Comparison of ENCODE assay signal across 11 cellular contexts in genomic region chr19:11587973-11588631, GRCh38. TPM values are rescaled to one million over a fixed set of nuclear protein-coding genes. Genes with fewer than 3 reads are reported as not detected.
DNase-seq lines count a peak whose midpoint lies in the region; ATAC-seq, FAIRE-seq and TF ChIP-seq lines count a peak whose summit lies in the region.
"Had no signal": no experiment of that assay in that cellular context is flagged by ENCODE, and none has a peak within 500 bp of the region (broad histone marks: within the 10 kb centered on the region; RNA-seq: fewer than 3 reads in every experiment).

No MANE protein-coding gene starts in this region.

- no peaks in the 10 kb centered on the region for H3K9me3 Mint-ChIP-seq in CD8-positive, alpha-beta T cell
- no peaks in the 10 kb centered on the region for H3K9me3 Mint-ChIP-seq in neural crest cell

- POLR2A ChIA-PET in CD8-positive, alpha-beta T cell (lab: Charles Lee), result no interaction called here
- POLR2A ChIA-PET in GM12878 (lab: Charles Lee), result interaction anchor here (0.7 to 1.3 kb wide), 2 partner anchors 25 to 1248 kb away, joined by 7 to 11 read pairs; no protein-coding TSS in a partner anchor

- no peak overlapping the region for H3K4me3 Mint-ChIP-seq in CD8-positive, alpha-beta T cell
- no peak overlapping the region for H3K4me3 Mint-ChIP-seq in neural crest cell

- H3K36me3 Mint-ChIP-seq in CD8-positive, alpha-beta T cell, result no peaks in the 10 kb centered on the region
- no peaks in the 10 kb centered on the region for H3K36me3 Mint-ChIP-seq in neural crest cell (ENCODE audit: low read depth)

- intact Hi-C loops in CD8-positive, alpha-beta T cell (cut with DNase I, micrococcal nuclease), result loop anchor here (1.0 to 5.0 kb wide), 8 partner anchors 28 to 346 kb away; no protein-coding TSS in a partner anchor
- intact Hi-C loops in GM12878 (cut with micrococcal nuclease; ENCODE audit: unreplicated experiment), result loop anchor here (1.0 kb wide), 3 partner anchors 28 to 92 kb away; no protein-coding TSS in a partner anchor
- intact Hi-C loops in stomach (cut with DNase I; ENCODE audit: low total_unique reads), result loop anchor here (10.0 kb wide), 1 partner anchor 93 kb away; no protein-coding TSS in a partner anchor

- TF ChIP-seq EP300 in GM12878 (IDR thresholded peaks at IDR 0.05; ENCODE audit: borderline replicate concordance in 1 of 2, control insufficient read depth in 1 of 2, low read depth in 2 of 2, low read length in 2 of 2) (no peak), stomach (IDR thresholded peaks at IDR 0.05) (no peak)

- H3K4me1 ChIP-seq in CD8-positive, alpha-beta T cell (ENCODE audit: insufficient read depth, low read length), result no peaks in the 10 kb centered on the region
- H3K4me1 ChIP-seq in KMS-11 (ENCODE audit: low read depth, poor library complexity, severe bottlenecking) (no peaks in the 10 kb centered on the region), GM12878 (ENCODE audit: control insufficient read depth, insufficient read depth, low read length) (peaks cover 21% of the 10 kb centered on the region), stomach (peaks cover 0 to 9% (median 7%) of the 10 kb centered on the region in 4 donors)

- H3K27me3 ChIP-seq in CD8-positive, alpha-beta T cell (ENCODE audit: insufficient read depth, low read length), result no peaks in the 10 kb centered on the region
- H3K27me3 ChIP-seq in KMS-11 (ENCODE audit: insufficient read depth, low read depth), result no peaks in the 10 kb centered on the region
- no peaks in the 10 kb centered on the region for H3K27me3 ChIP-seq in GM12878 (replicated peaks in 1 of 2; ENCODE audit: control insufficient read depth in 2 of 2, insufficient read depth in 2 of 2, low read length in 1 of 2)
- H3K27me3 ChIP-seq in stomach, result no peaks in the 10 kb centered on the region

- TF ChIP-seq RAD21 in GM12878 (IDR thresholded peaks at IDR 0.05; ENCODE audit: insufficient read depth, low read depth, low read length), result no peak

- CTCF ChIA-PET in CD8-positive, alpha-beta T cell (lab: Charles Lee), result interaction anchor here (0.6 to 1.5 kb wide), 9 partner anchors 12 to 136 kb away, joined by 3 to 9 read pairs (median 3); partner anchors contain the start of genes CNN1, ECSIT and ELOF1
- CTCF ChIA-PET in GM12878 (lab: Yijun Ruan, JAX), result interaction anchor here (0.8 to 14.2 kb wide), 8 partner anchors 8 to 211 kb away, joined by 3 to 225 read pairs (median 4); partner anchors contain the start of genes ECSIT and ELOF1

- in situ Hi-C loops in GM12878 (cut with MboI), result loop anchor here (5.0 to 25.0 kb wide), 2 partner anchors 91 to 1574 kb away; partner anchors contain the start of genes IER2 and STX10

- no peak overlapping the region for H3K27ac ChIP-seq in CD8-positive, alpha-beta T cell (ENCODE audit: low read depth, low read length)
- no peak overlapping the region for H3K27ac ChIP-seq in KMS-11
- H3K27ac ChIP-seq in GM12878 (ENCODE audit: control insufficient read depth, insufficient read depth), result no peak overlapping the region
- H3K27ac ChIP-seq in stomach, result peak overlapping the region in 1 of 5 donors; percentile 39

- H2AFZ ChIP-seq in KMS-11 (ENCODE audit: low read depth) (peak overlapping the region; percentile 28; the same call in 1 of the 2 replicates), GM12878 (ENCODE audit: control insufficient read depth, low read depth, low read length) (peak overlapping the region; percentile 58; the same call in 1 of the 2 replicates)

- WGBS in GM12878 (ENCODE audit: insufficient coverage, insufficient replicate concordance, low lambda C conversion rate, missing lambda C conversion rate), result 56% methylated on average over 13 of the region's 13 CpGs
- 44 to 61% (median 52%) methylated on average over 12 to 13 of the region's 13 CpGs for WGBS in stomach, 5 donors

- H3K4me3 ChIP-seq in CD8-positive, alpha-beta T cell (ENCODE audit: low read depth, low read length), result no peak overlapping the region
- H3K4me3 ChIP-seq in KMS-11 (IDR thresholded peaks at IDR 0.05; ENCODE audit: insufficient read depth, low read depth, low read length), result no peak overlapping the region
- H3K4me3 ChIP-seq in GM12878, result no peak overlapping the region
- H3K4me3 ChIP-seq in stomach, result no peak overlapping the region

- RAD21 ChIA-PET in GM12878 (lab: Charles Lee; ENCODE audit: unreplicated experiment), result interaction anchor here (0.9 to 11.4 kb wide), 6 partner anchors 20 to 207 kb away, joined by 3 to 172 read pairs (median 6); partner anchors contain the start of genes ECSIT and ELOF1

- peaks cover 2% of the 10 kb centered on the region for H3K4me1 Mint-ChIP-seq in CD8-positive, alpha-beta T cell (ENCODE audit: low read depth)
- H3K4me1 Mint-ChIP-seq in neural crest cell, result no peaks in the 10 kb centered on the region

- TF ChIP-seq POLR2A in GM12878 (IDR thresholded peaks at IDR 0.05; ENCODE audit: low read depth, low read length) (no peak), stomach (IDR thresholded peaks at IDR 0.05) (no peak)

- no peaks in the 10 kb centered on the region for H3K27me3 Mint-ChIP-seq in CD8-positive, alpha-beta T cell (ENCODE audit: low read depth)
- H3K27me3 Mint-ChIP-seq in neural crest cell (ENCODE audit: low read depth), result no peaks in the 10 kb centered on the region

- no peak for FAIRE-seq in GM12878 (lab: Jason Lieb, UNC)

- H3K27ac Mint-ChIP-seq in CD8-positive, alpha-beta T cell, result no peak overlapping the region
- no peak overlapping the region for H3K27ac Mint-ChIP-seq in neural crest cell (ENCODE audit: unreplicated experiment)

- ATAC-seq in CD8-positive, alpha-beta T cell, result no peak
- no peak for ATAC-seq in GM12878

- BruUV-seq in GM12878 (replicated peaks; lab: Mats Ljungman, UMichigan), result no TSS peak

- H4K20me1 ChIP-seq in KMS-11 (ENCODE audit: insufficient read depth) (no peaks in the 10 kb centered on the region), GM12878 (ENCODE audit: control insufficient read depth, insufficient read depth) (no peaks in the 10 kb centered on the region)

- TF ChIP-seq CTCF in CD8-positive, alpha-beta T cell (IDR thresholded peaks at IDR 0.05), result peak; percentile 26
- peak; percentile 22; the same call in 1 of the 2 replicates for TF ChIP-seq CTCF in KMS-11 (conservative IDR thresholded peaks at IDR 0.05; ENCODE audit: low read depth, low read length)
- no peak for TF ChIP-seq CTCF in GM12878 (IDR thresholded peaks at IDR 0.05 in 2 of 3, conservative IDR thresholded peaks at IDR 0.05 in 1 of 3; ENCODE audit: control insufficient read depth in 2 of 3, extremely low read depth in 1 of 3, insufficient read depth in 1 of 3, low read depth in 3 of 3, low read length in 3 of 3)
- peak; percentile 7 for TF ChIP-seq CTCF in neural crest cell (conservative IDR thresholded peaks at IDR 0.05)
- TF ChIP-seq CTCF in stomach (IDR thresholded peaks at IDR 0.05), result no peak

- no peaks in the 10 kb centered on the region for H3K36me3 ChIP-seq in CD8-positive, alpha-beta T cell (ENCODE audit: insufficient read depth, low read length)
- H3K36me3 ChIP-seq in KMS-11 (ENCODE audit: insufficient read depth) (no peaks in the 10 kb centered on the region), GM12878 (ENCODE audit: control insufficient read depth in 2 of 2, insufficient read depth in 2 of 2, low read length in 1 of 2) (no peaks in the 10 kb centered on the region), stomach (no peaks in the 10 kb centered on the region)

- H3K79me2 ChIP-seq in KMS-11 (ENCODE audit: insufficient read depth, low read depth), result no peaks in the 10 kb centered on the region
- H3K79me2 ChIP-seq in GM12878 (ENCODE audit: control insufficient read depth, insufficient read depth, low read length), result no peaks in the 10 kb centered on the region

- H3K9me3 ChIP-seq in CD8-positive, alpha-beta T cell (ENCODE audit: low read length), result no peaks in the 10 kb centered on the region
- H3K9me3 ChIP-seq in GM12878 (replicated peaks; ENCODE audit: control insufficient read depth, insufficient read depth, low read length) (no peaks in the 10 kb centered on the region), stomach (no peaks in the 10 kb centered on the region)

- H3K9ac ChIP-seq in KMS-11, result no peak overlapping the region
- H3K9ac ChIP-seq in GM12878 (ENCODE audit: control insufficient read depth, insufficient read depth, low read length), result no peak overlapping the region

- DNase-seq in CD8-positive, alpha-beta T cell, result no peak
- DNase-seq in GM12878 (ENCODE audit: low read depth, low spot score) (no peak), neural crest cell (ENCODE audit: low read depth, low spot score) (no peak), dermis blood vessel endothelial cell (no peak), NK-92 (lab: John Stamatoyannopoulos, UW; ENCODE audit: unreplicated experiment) (no peak), stomach (no peak)
- DNase-seq in activated CD8-positive, alpha-beta memory T cell treated with anti-CD3 and anti-CD28 coated beads, Interleukin-2, amount 50 U/mL, for 4 hours, result no peak
- DNase-seq: cortex of kidney had no signal

- H3K4me2 ChIP-seq in KMS-11 (peak overlapping the region; percentile 16; the same call in 1 of the 2 replicates), GM12878 (ENCODE audit: control insufficient read depth, insufficient read depth) (peak overlapping the region; percentile 14; the same call in 1 of the 2 replicates)

- SMC1A ChIA-PET in GM12878 (lab: Charles Lee; ENCODE audit: uncharacterized antibody, unreplicated experiment), result interaction anchor here (0.5 to 12.2 kb wide), 9 partner anchors 20 to 262 kb away, joined by 3 to 215 read pairs (median 4); partner anchors contain the start of genes ECSIT and ELOF1

RNA-seq across cellular contexts. Expression of gene ZNF627, which starts 9.2 kb away (rescaled TPM):
- 10 to 100 TPM; 10.7 to 11.0 TPM for total RNA-seq in CD8-positive, alpha-beta T cell
- 33.2 and 33.4 TPM in 2 replicates for total RNA-seq in GM12878 (2013; cell fraction: nucleolus; rRNA removed)
- total RNA-seq in GM12878 (2014; rRNA removed) (10.9 and 12.5 TPM in 2 replicates), GM12878 (2014; rRNA removed; fragmentation: Illumina TruSeq; extraction: Trizol) (13.6 and 14.1 TPM in 2 replicates), GM12878 (2021) (9.8 and 10.3 TPM in 2 replicates), neural crest cell (22.2 and 26.9 TPM in 2 replicates), dermis blood vessel endothelial cell (20.1 and 28.9 TPM in 2 replicates), stomach (10 to 100 TPM in 2 of 5 donors, 1 to 10 TPM in 2, not detected in 1; 1.4 to 21.7 (median 10.7) TPM)
- 5.9 TPM for polyA plus RNA-seq in GM12878 (2011; ENCODE audit: low read depth)
- polyA plus RNA-seq in GM12878 (2011; rRNA removed) (13.7 and 19.8 TPM in 2 replicates), GM12878 (2014; fragmentation: Illumina TruSeq; extraction: Trizol) (10.6 and 11.4 TPM in 2 replicates), GM12878 (2014; fragmentation: Nextera tagmentation; extraction: Ambion mirVana) (1 to 10 TPM; 5.1 to 5.4 TPM), GM12878 (2014; rRNA removed) (4.8 and 6.3 TPM in 2 replicates), GM12878 (2016; fragmentation: Nextera tagmentation; extraction: Ambion mirVana) (10 to 100 TPM in 1 of 2 experiments, 1 to 10 TPM in 1; 9.4 to 10.5 TPM), stomach (1 to 10 TPM; 5.5 to 6.4 (median 6.3) TPM)
- polyA plus RNA-seq in GM12878 (2011; cell fraction: cytosol; rRNA removed), result 6.4 and 8.5 TPM in 2 replicates
- polyA plus RNA-seq in GM12878 (2011; cell fraction: nucleus; rRNA removed), result 7.1 and 8.5 TPM in 2 replicates
- 5.8 and 8.1 TPM in 2 replicates for polyA plus RNA-seq in GM12878 (2012)
- polyA minus RNA-seq in GM12878 (2011; rRNA and poly(A)+ RNA removed), result 18.2 and 18.7 TPM in 2 replicates
- 4.8 and 10.2 TPM in 2 replicates for polyA minus RNA-seq in GM12878 (2011; cell fraction: cytosol; rRNA and poly(A)+ RNA removed)
- 3.7 and 5.0 TPM in 2 replicates for polyA minus RNA-seq in GM12878 (2011; cell fraction: nucleus; rRNA and poly(A)+ RNA removed)

RNA-seq across cellular contexts. Expression of gene ACP5, which starts 10.7 kb away (rescaled TPM):
- 10 to 100 TPM; 10.6 to 13.5 TPM for total RNA-seq in CD8-positive, alpha-beta T cell
- total RNA-seq in GM12878 (2013; cell fraction: nucleolus; rRNA removed), result 91.9 and 97.0 TPM in 2 replicates
- total RNA-seq in GM12878 (2014; rRNA removed) (70.0 TPM in 2 replicates), GM12878 (2014; rRNA removed; fragmentation: Illumina TruSeq; extraction: Trizol) (31.7 and 38.3 TPM in 2 replicates), GM12878 (2021) (43.6 and 46.9 TPM in 2 replicates), neural crest cell (1.2 and 2.5 TPM in 2 replicates), dermis blood vessel endothelial cell (0.37 and 8.8 TPM in 2 replicates), stomach (10 to 100 TPM in 2 of 5 donors, 1 to 10 TPM in 2, not detected in 1; 6.1 to 47.5 (median 25.3) TPM)
- 31.6 TPM for polyA plus RNA-seq in GM12878 (2011; ENCODE audit: low read depth)
- polyA plus RNA-seq in GM12878 (2011; rRNA removed) (3.5 and 5.5 TPM in 2 replicates), GM12878 (2014; fragmentation: Illumina TruSeq; extraction: Trizol) (30.4 and 37.6 TPM in 2 replicates), GM12878 (2014; fragmentation: Nextera tagmentation; extraction: Ambion mirVana) (1 to 10 TPM; 1.0 to 2.2 TPM), GM12878 (2014; rRNA removed) (73.4 and 78.1 TPM in 2 replicates), GM12878 (2016; fragmentation: Nextera tagmentation; extraction: Ambion mirVana) (10 to 100 TPM; 35.9 to 36.0 TPM), stomach (10 to 100 TPM; 48.9 to 67.9 (median 67.4) TPM)
- 6.6 and 9.2 TPM in 2 replicates for polyA plus RNA-seq in GM12878 (2011; cell fraction: cytosol; rRNA removed)
- 6.7 and 9.2 TPM in 2 replicates for polyA plus RNA-seq in GM12878 (2011; cell fraction: nucleus; rRNA removed)
- polyA plus RNA-seq in GM12878 (2012), result 75.9 and 86.6 TPM in 2 replicates
- polyA minus RNA-seq in GM12878 (2011; rRNA and poly(A)+ RNA removed), result 2.0 and 5.2 TPM in 2 replicates
- 0.94 and 1.4 TPM in 2 replicates for polyA minus RNA-seq in GM12878 (2011; cell fraction: cytosol; rRNA and poly(A)+ RNA removed)
- polyA minus RNA-seq in GM12878 (2011; cell fraction: nucleus; rRNA and poly(A)+ RNA removed), result 0.57 and 0.73 TPM in 2 replicates
- total RNA-seq: G401, NCI-H460 had no signal

RNA-seq across cellular contexts. Expression of gene ELOF1, which starts 29.1 kb away (rescaled TPM):
- 10 to 100 TPM; 40.3 to 41.0 TPM for total RNA-seq in CD8-positive, alpha-beta T cell
- total RNA-seq in GM12878 (2013; cell fraction: nucleolus; rRNA removed), result 15.3 and 21.9 TPM in 2 replicates
- 75.7 and 81.2 TPM in 2 replicates for total RNA-seq in GM12878 (2014; rRNA removed)
- total RNA-seq in GM12878 (2014; rRNA removed; fragmentation: Illumina TruSeq; extraction: Trizol), result 89.0 and 98.0 TPM in 2 replicates
- total RNA-seq in GM12878 (2021), result 85.1 and 88.2 TPM in 2 replicates
- 27.8 TPM for polyA plus RNA-seq in GM12878 (2011; ENCODE audit: low read depth)
- 24.6 and 37.9 TPM in 2 replicates for polyA plus RNA-seq in GM12878 (2011; rRNA removed)
- polyA plus RNA-seq in GM12878 (2011; cell fraction: cytosol; rRNA removed), result 95.7 and 121 TPM in 2 replicates
- polyA plus RNA-seq in GM12878 (2011; cell fraction: nucleus; rRNA removed), result 54.4 and 68.3 TPM in 2 replicates
- polyA plus RNA-seq in GM12878 (2012), result 68.6 and 69.1 TPM in 2 replicates
- 56.3 and 97.7 TPM in 2 replicates for polyA plus RNA-seq in GM12878 (2014; fragmentation: Illumina TruSeq; extraction: Trizol)
- polyA plus RNA-seq in GM12878 (2014; fragmentation: Nextera tagmentation; extraction: Ambion mirVana), result 10 to 100 TPM; 11.7 to 28.6 TPM
- 106 and 127 TPM in 2 replicates for polyA plus RNA-seq in GM12878 (2014; rRNA removed)
- polyA plus RNA-seq in GM12878 (2016; fragmentation: Nextera tagmentation; extraction: Ambion mirVana), result 100 to 1,000 TPM; 118 to 124 TPM
- 28.5 and 59.0 TPM in 2 replicates for polyA minus RNA-seq in GM12878 (2011; rRNA and poly(A)+ RNA removed)
- polyA minus RNA-seq in GM12878 (2011; cell fraction: cytosol; rRNA and poly(A)+ RNA removed), result 21.9 and 29.0 TPM in 2 replicates
- polyA minus RNA-seq in GM12878 (2011; cell fraction: nucleus; rRNA and poly(A)+ RNA removed), result 14.0 and 29.9 TPM in 2 replicates
- total RNA-seq in neural crest cell, result 69.8 and 70.0 TPM in 2 replicates
- 16.9 and 24.5 TPM in 2 replicates for total RNA-seq in dermis blood vessel endothelial cell
- 10 to 100 TPM in 4 of 5 donors, 1 to 10 TPM in 1; 2.3 to 25.5 (median 21.4) TPM for total RNA-seq in stomach
- polyA plus RNA-seq in stomach, result 10 to 100 TPM; 87.0 to 96.4 (median 93.1) TPM

RNA-seq across cellular contexts. Expression of gene CNN1, which starts 49.5 kb away (rescaled TPM):
- not detected for total RNA-seq in CD8-positive, alpha-beta T cell
- 0.40 TPM in 1 of 2 replicates, not detected in the other for total RNA-seq in GM12878 (2013; cell fraction: nucleolus; rRNA removed)
- 0.40 and 0.71 TPM in 2 replicates for total RNA-seq in GM12878 (2014; rRNA removed)
- total RNA-seq in GM12878 (2014; rRNA removed; fragmentation: Illumina TruSeq; extraction: Trizol), result 0.31 and 0.46 TPM in 2 replicates
- total RNA-seq in GM12878 (2021), result 0.44 and 0.48 TPM in 2 replicates
- 0.25 TPM for polyA plus RNA-seq in GM12878 (2011; ENCODE audit: low read depth)
- polyA plus RNA-seq in GM12878 (2011; rRNA removed), result 0.15 and 0.19 TPM in 2 replicates
- 0.12 and 0.16 TPM in 2 replicates for polyA plus RNA-seq in GM12878 (2011; cell fraction: cytosol; rRNA removed)
- not detected in 2 replicates for polyA plus RNA-seq in GM12878 (2011; cell fraction: nucleus; rRNA removed)
- 0.20 and 0.55 TPM in 2 replicates for polyA plus RNA-seq in GM12878 (2012)
- polyA plus RNA-seq in GM12878 (2014; fragmentation: Illumina TruSeq; extraction: Trizol), result 0.19 TPM in 1 of 2 replicates, not detected in the other
- under 1 TPM; 0.03 to 0.04 TPM for polyA plus RNA-seq in GM12878 (2014; fragmentation: Nextera tagmentation; extraction: Ambion mirVana)
- polyA plus RNA-seq in GM12878 (2014; rRNA removed), result 0.22 and 0.55 TPM in 2 replicates
- polyA plus RNA-seq in GM12878 (2016; fragmentation: Nextera tagmentation; extraction: Ambion mirVana), result under 1 TPM in 1 of 2 experiments, not detected in 1; 0.58 TPM
- 0.82 TPM in 1 of 2 replicates, not detected in the other for polyA minus RNA-seq in GM12878 (2011; rRNA and poly(A)+ RNA removed)
- not detected in 2 replicates for polyA minus RNA-seq in GM12878 (2011; cell fraction: cytosol; rRNA and poly(A)+ RNA removed)
- not detected in 2 replicates for polyA minus RNA-seq in GM12878 (2011; cell fraction: nucleus; rRNA and poly(A)+ RNA removed)
- total RNA-seq in neural crest cell, result 1.6 and 1.8 TPM in 2 replicates
- total RNA-seq in dermis blood vessel endothelial cell, result 0.19 and 1.2 TPM in 2 replicates
- total RNA-seq in stomach, result 1,000 to 10,000 TPM in 1 of 5 donors, 100 to 1,000 TPM in 4; 205 to 1,183 (median 570) TPM
- 100 to 1,000 TPM in 1 of 3 donors, 10 to 100 TPM in 2; 70.2 to 585 (median 70.6) TPM for polyA plus RNA-seq in stomach
- total RNA-seq: NCI-H460 had no signal

RNA-seq across cellular contexts. Expression of gene ECSIT, which starts 59.2 kb away (rescaled TPM):
- total RNA-seq in CD8-positive, alpha-beta T cell, result 10 to 100 TPM; 31.1 to 32.4 TPM
- total RNA-seq in GM12878 (2013; cell fraction: nucleolus; rRNA removed), result 19.2 and 23.6 TPM in 2 replicates
- 56.8 and 59.6 TPM in 2 replicates for total RNA-seq in GM12878 (2014; rRNA removed)
- 20.0 and 24.0 TPM in 2 replicates for total RNA-seq in GM12878 (2014; rRNA removed; fragmentation: Illumina TruSeq; extraction: Trizol)
- 52.7 and 54.6 TPM in 2 replicates for total RNA-seq in GM12878 (2021)
- polyA plus RNA-seq in GM12878 (2011; ENCODE audit: low read depth), result 13.4 TPM
- 23.9 and 46.7 TPM in 2 replicates for polyA plus RNA-seq in GM12878 (2011; rRNA removed)
- 81.8 and 91.6 TPM in 2 replicates for polyA plus RNA-seq in GM12878 (2011; cell fraction: cytosol; rRNA removed)
- polyA plus RNA-seq in GM12878 (2011; cell fraction: nucleus; rRNA removed), result 67.1 and 69.0 TPM in 2 replicates
- 30.1 and 30.5 TPM in 2 replicates for polyA plus RNA-seq in GM12878 (2012)
- polyA plus RNA-seq in GM12878 (2014; fragmentation: Illumina TruSeq; extraction: Trizol), result 5.7 and 24.0 TPM in 2 replicates
- 1 to 10 TPM; 1.0 to 4.9 TPM for polyA plus RNA-seq in GM12878 (2014; fragmentation: Nextera tagmentation; extraction: Ambion mirVana)
- 40.3 and 50.2 TPM in 2 replicates for polyA plus RNA-seq in GM12878 (2014; rRNA removed)
- polyA plus RNA-seq in GM12878 (2016; fragmentation: Nextera tagmentation; extraction: Ambion mirVana), result 10 to 100 TPM; 42.3 to 43.6 TPM
- polyA minus RNA-seq in GM12878 (2011; rRNA and poly(A)+ RNA removed), result 75.5 and 94.3 TPM in 2 replicates
- 30.3 and 35.7 TPM in 2 replicates for polyA minus RNA-seq in GM12878 (2011; cell fraction: cytosol; rRNA and poly(A)+ RNA removed)
- 10.9 and 16.4 TPM in 2 replicates for polyA minus RNA-seq in GM12878 (2011; cell fraction: nucleus; rRNA and poly(A)+ RNA removed)
- total RNA-seq in neural crest cell, result 46.0 and 49.4 TPM in 2 replicates
- 36.8 and 37.6 TPM in 2 replicates for total RNA-seq in dermis blood vessel endothelial cell
- total RNA-seq in stomach, result 100 to 1,000 TPM in 1 of 5 donors, 10 to 100 TPM in 4; 15.6 to 119 (median 49.0) TPM
- 10 to 100 TPM; 93.2 to 96.5 (median 95.1) TPM for polyA plus RNA-seq in stomach

Comparison
In these comparisons a context has a peak if more than half of its experiments do, and no peak if none do; other contexts are left out.
1. CTCF ChIP-seq: peak in CD8-positive, alpha-beta T cell (single experiment), KMS-11 (single experiment) and neural crest cell (single experiment); none in GM12878 (0 of 3) and stomach (0 of 7).